ENCODE assay signal across 8 cellular contexts in genomic region chr20:26010224-26010941, GRCh38.
A peak's percentile ranks its signal among the peaks of the same experiment; 100 is the strongest.
DNase-seq lines count a peak whose midpoint lies in the region; ATAC-seq, FAIRE-seq and TF ChIP-seq lines count a peak whose summit lies in the region.
"Not testable (repeated sequence)": the region's sequence is repeated elsewhere in the genome, so short reads cannot be mapped to it uniquely, and the experiment has no call there.

No MANE protein-coding gene starts in this region.

- not testable (repeated sequence) for H3K4me2 ChIP-seq in mesendoderm (ENCODE audit: low read length)

- H3K9me3 Mint-ChIP-seq in activated CD8-positive, alpha-beta T cell treated with anti-CD3 and anti-CD28 coated beads for 36 hours, result not testable (repeated sequence)

- H2AK5ac ChIP-seq in mesendoderm (ENCODE audit: low read length), result not testable (repeated sequence)

- H3K27ac ChIP-seq in mesendoderm (ENCODE audit: low read depth, low read length), result not testable (repeated sequence)
- H3K27ac ChIP-seq in upper lobe of right lung, result peak overlapping the region; percentile 89

- H3K4me3 ChIP-seq in NB4 (ENCODE audit: low read depth, low read length) (peak overlapping the region; percentile 76), bronchial epithelial cell (ENCODE audit: low read depth, low read length) (peak overlapping the region; percentile 50), foreskin fibroblast (ENCODE audit: low read depth in 1 of 2, low read length in 2 of 2) (peak overlapping the region; percentile 68 to 86), mesendoderm (ENCODE audit: low read length) (peak overlapping the region; percentile 42), upper lobe of right lung (peak overlapping the region; percentile 66)

- peak overlapping the region; percentile 37 for H3K4ac ChIP-seq in mesendoderm (ENCODE audit: low read depth, low read length)

- WGBS in mesendoderm (ENCODE audit: extremely low coverage, insufficient coverage, low lambda C conversion rate), result no CpG with 5 or more reads among the region's 13 CpGs

- peak overlapping the region; percentile 85 for H3K27ac Mint-ChIP-seq in activated CD8-positive, alpha-beta T cell treated with anti-CD3 and anti-CD28 coated beads for 36 hours

- not testable (repeated sequence) for FAIRE-seq in bronchial epithelial cell (lab: Jason Lieb, UNC)

- not testable (repeated sequence) for H3K18ac ChIP-seq in mesendoderm (ENCODE audit: low read length)

- H3K9me3 ChIP-seq in upper lobe of right lung, result not testable (repeated sequence)

- intact Hi-C loops in activated CD8-positive, alpha-beta T cell treated with anti-CD3 and anti-CD28 coated beads for 36 hours (cut with micrococcal nuclease); upper lobe of right lung (cut with DNase I): not testable (repeated sequence)

- not testable (repeated sequence) for H4K8ac ChIP-seq in mesendoderm (ENCODE audit: low read depth, low read length)

- not testable (repeated sequence) for H2BK15ac ChIP-seq in mesendoderm (replicated peaks; ENCODE audit: low read depth)

- H3K27me3 Mint-ChIP-seq in activated CD8-positive, alpha-beta T cell treated with anti-CD3 and anti-CD28 coated beads for 36 hours, result not testable (repeated sequence)

- not testable (repeated sequence) for H3K27me3 ChIP-seq in bronchial epithelial cell (ENCODE audit: control insufficient read depth, insufficient read depth, low read length); mesendoderm (ENCODE audit: insufficient read depth, low read length, poor library complexity); upper lobe of right lung

- not testable (repeated sequence) for H3K23ac ChIP-seq in mesendoderm (ENCODE audit: low read length)

- POLR2A ChIA-PET in activated CD8-positive, alpha-beta T cell treated with anti-CD3 and anti-CD28 coated beads for 36 hours (lab: Charles Lee), result not testable (repeated sequence)

- H3K56ac ChIP-seq in mesendoderm (ENCODE audit: low read length), result peak overlapping the region; percentile 77

- H2BK5ac ChIP-seq in mesendoderm (ENCODE audit: low read length), result not testable (repeated sequence)

- H3K9ac ChIP-seq in mesendoderm (ENCODE audit: low read length), result peak overlapping the region; percentile 58

- not testable (repeated sequence) for H3K4me1 ChIP-seq in mesendoderm (ENCODE audit: control insufficient read depth, low read depth, low read length); upper lobe of right lung

- ATAC-seq in activated CD8-positive, alpha-beta T cell treated with anti-CD3 and anti-CD28 coated beads for 36 hours; upper lobe of right lung: not testable (repeated sequence)

- H3K4me1 Mint-ChIP-seq in activated CD8-positive, alpha-beta T cell treated with anti-CD3 and anti-CD28 coated beads for 36 hours (ENCODE audit: low read depth), result not testable (repeated sequence)

- not testable (repeated sequence) for H3K79me2 ChIP-seq in mesendoderm (ENCODE audit: control insufficient read depth, insufficient read depth, low read length)

- not testable (repeated sequence) for TF ChIP-seq POLR2A in NB4 (IDR thresholded peaks at IDR 0.05; ENCODE audit: extremely low read depth, insufficient read length)

- not testable (repeated sequence) for H3K36me3 Mint-ChIP-seq in activated CD8-positive, alpha-beta T cell treated with anti-CD3 and anti-CD28 coated beads for 36 hours (ENCODE audit: low read depth)

- peak; percentile 18 for DNase-seq in Daoy (ENCODE audit: low read depth)
- peak; percentile 51 for DNase-seq in NB4 (ENCODE audit: low read depth)
- DNase-seq in activated CD8-positive, alpha-beta T cell treated with anti-CD3 and anti-CD28 coated beads for 36 hours; upper lobe of right lung: not testable (repeated sequence)
- DNase-seq in bronchial epithelial cell (ENCODE audit: low read depth), result peak; percentile 13
- DNase-seq in foreskin fibroblast, result peak in 1 of 2 donors; percentile 36
- DNase-seq in mesendoderm, result peak; percentile 73
- peak; percentile 13 for DNase-seq in renal cortical epithelial cell (ENCODE audit: low read depth)

- CTCF ChIA-PET in activated CD8-positive, alpha-beta T cell treated with anti-CD3 and anti-CD28 coated beads for 36 hours (lab: Charles Lee), result not testable (repeated sequence)

- H3K79me1 ChIP-seq in mesendoderm (ENCODE audit: low read length), result not testable (repeated sequence)

- H3K36me3 ChIP-seq in bronchial epithelial cell (ENCODE audit: control insufficient read depth, insufficient read depth, low read length); mesendoderm (ENCODE audit: control insufficient read depth, insufficient read depth, low read length); upper lobe of right lung: not testable (repeated sequence)

- not testable (repeated sequence) for TF ChIP-seq CTCF in NB4 (IDR thresholded peaks at IDR 0.05; ENCODE audit: low read depth, low read length); activated CD8-positive, alpha-beta T cell treated with anti-CD3 and anti-CD28 coated beads for 36 hours (IDR thresholded peaks at IDR 0.05); bronchial epithelial cell (IDR thresholded peaks at IDR 0.05; ENCODE audit: insufficient read depth, low read length, severe bottlenecking); foreskin fibroblast (IDR thresholded peaks at IDR 0.05; ENCODE audit: low read depth, low read length); upper lobe of right lung (IDR thresholded peaks at IDR 0.05)

- peak overlapping the region; percentile 87 for H3K4me3 Mint-ChIP-seq in activated CD8-positive, alpha-beta T cell treated with anti-CD3 and anti-CD28 coated beads for 36 hours

- H4K5ac ChIP-seq in mesendoderm (ENCODE audit: low read length), result not testable (repeated sequence)

- not testable (repeated sequence) for H2BK120ac ChIP-seq in mesendoderm (ENCODE audit: low read depth, low read length)
